8 cellular contexts compared by ENCODE assay signal in the genomic region with DNA sequence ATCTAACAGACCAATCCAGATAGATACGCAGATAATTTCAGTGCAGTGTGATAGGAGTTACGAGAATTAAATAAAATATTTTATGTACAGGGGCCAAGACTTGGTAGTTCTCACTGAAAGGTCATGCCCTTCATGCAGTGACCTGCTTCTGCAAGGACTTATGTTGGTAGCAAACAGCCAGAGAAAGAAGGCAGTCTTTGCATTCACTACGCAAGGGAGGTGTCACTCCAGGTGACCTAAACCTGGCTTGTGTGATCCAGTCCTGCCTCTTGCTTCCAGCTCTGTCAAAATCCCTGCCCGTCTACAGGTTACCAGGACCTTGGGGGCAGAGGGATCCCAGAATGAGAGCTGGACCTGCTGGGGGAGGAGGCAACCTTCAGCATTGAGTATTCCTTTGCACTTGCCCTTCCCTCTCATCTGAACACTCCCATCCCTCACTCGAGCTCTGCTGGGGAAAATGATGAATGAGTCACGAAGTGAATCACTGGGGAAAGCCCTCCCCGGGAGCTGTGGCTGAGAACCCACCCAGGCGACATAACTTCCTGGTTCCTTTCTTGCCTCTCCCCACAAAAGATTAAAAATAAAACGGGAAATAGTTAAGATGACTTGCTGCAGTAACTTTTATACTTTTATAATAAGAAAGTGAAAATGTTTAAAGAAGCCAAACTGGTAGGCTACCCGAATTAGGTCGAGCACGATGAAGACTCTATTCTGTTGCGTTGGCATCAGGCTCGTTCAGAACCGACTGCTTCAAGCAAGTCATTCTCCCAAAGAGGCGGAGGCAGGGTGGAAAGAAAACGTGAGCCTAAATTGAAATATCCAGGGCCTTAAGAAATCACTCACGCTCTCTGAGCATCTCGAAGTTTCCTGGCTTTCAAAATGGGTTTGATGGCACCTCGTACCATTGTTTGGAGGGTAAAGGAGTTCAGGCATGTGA.
DNase-seq lines count a peak whose midpoint lies in the region; ATAC-seq and TF ChIP-seq lines count a peak whose summit lies in the region.

No MANE protein-coding gene starts in this region.

- no peak overlapping the region for H3K27ac Mint-ChIP-seq in activated CD8-positive, alpha-beta T cell treated with anti-CD3 and anti-CD28 coated beads, Interleukin-2, amount 10 ng/mL, durations not matched to agents 7 days and 5 days

- CTCF ChIA-PET in activated CD8-positive, alpha-beta T cell treated with anti-CD3 and anti-CD28 coated beads, Interleukin-2, amount 10 ng/mL, durations not matched to agents 7 days and 5 days (lab: Charles Lee) = interaction anchor here (4.7 kb wide), 1 partner anchor 9 kb away, joined by 20 read pairs; no protein-coding TSS in a partner anchor

- H3K4me3 Mint-ChIP-seq in activated CD8-positive, alpha-beta T cell treated with anti-CD3 and anti-CD28 coated beads, Interleukin-2, amount 10 ng/mL, durations not matched to agents 7 days and 5 days = peak overlapping the region; percentile 26

- POLR2A ChIA-PET in activated CD8-positive, alpha-beta T cell treated with anti-CD3 and anti-CD28 coated beads, Interleukin-2, amount 10 ng/mL, durations not matched to agents 7 days and 5 days (lab: Charles Lee) = no interaction called here

- no peaks in the 10 kb centered on the region for H3K36me3 Mint-ChIP-seq in activated CD8-positive, alpha-beta T cell treated with anti-CD3 and anti-CD28 coated beads, Interleukin-2, amount 10 ng/mL, durations not matched to agents 7 days and 5 days (ENCODE audit: low read depth)

- no peak overlapping the region for H3K4me3 ChIP-seq in retinal pigment epithelial cell (ENCODE audit: low read length)

- ATAC-seq in GM19351 (IDR thresholded peaks at IDR 0.05; ENCODE audit: unreplicated experiment) = peak; percentile 39
- ATAC-seq in activated CD8-positive, alpha-beta T cell treated with anti-CD3 and anti-CD28 coated beads, Interleukin-2, amount 10 ng/mL, durations not matched to agents 7 days and 5 days = peak; percentile 68

- peaks cover 29% of the 10 kb centered on the region for H3K4me1 Mint-ChIP-seq in activated CD8-positive, alpha-beta T cell treated with anti-CD3 and anti-CD28 coated beads, Interleukin-2, amount 10 ng/mL, durations not matched to agents 7 days and 5 days (ENCODE audit: low read depth)

- DNase-seq in HT-29 (ENCODE audit: low spot score) (peak; percentile 76), fibroblast of gingiva (ENCODE audit: low read depth) (peak; percentile 53), retinal pigment epithelial cell (ENCODE audit: low read depth) (peak; percentile 56), medulla oblongata (ENCODE audit: extremely low spot score) (no peak), SHP77 treated with DMSO at 0.1 percent for 48 hours (lab: John Stamatoyannopoulos, UW) (no peak), HuH-7.5 (ENCODE audit: low spot score) (no peak)
- peak; percentile 34 for DNase-seq in activated CD8-positive, alpha-beta T cell treated with anti-CD3 and anti-CD28 coated beads, Interleukin-2, amount 10 ng/mL, durations not matched to agents 7 days and 5 days

- H3K27me3 Mint-ChIP-seq in activated CD8-positive, alpha-beta T cell treated with anti-CD3 and anti-CD28 coated beads, Interleukin-2, amount 10 ng/mL, durations not matched to agents 7 days and 5 days (ENCODE audit: low read depth) = no peaks in the 10 kb centered on the region

- H3K9me3 Mint-ChIP-seq in activated CD8-positive, alpha-beta T cell treated with anti-CD3 and anti-CD28 coated beads, Interleukin-2, amount 10 ng/mL, durations not matched to agents 7 days and 5 days (ENCODE audit: insufficient read depth) = no peaks in the 10 kb centered on the region

- TF ChIP-seq CTCF in retinal pigment epithelial cell (conservative IDR thresholded peaks at IDR 0.05; ENCODE audit: low read depth, low read length) = no peak

Comparison
In these comparisons a context has a peak if more than half of its experiments do, and no peak if none do; other contexts are left out.
1. DNase-seq: peak in HT-29 (single experiment), activated CD8-positive, alpha-beta T cell treated with anti-CD3 and anti-CD28 coated beads, Interleukin-2, amount 10 ng/mL, durations not matched to agents 7 days and 5 days (single experiment), fibroblast of gingiva (single experiment) and retinal pigment epithelial cell (single experiment); none in medulla oblongata (single experiment), SHP77 treated with DMSO at 0.1 percent for 48 hours (single experiment) and HuH-7.5 (single experiment).